20 cellular contexts compared by ENCODE assay signal in the genomic region with DNA sequence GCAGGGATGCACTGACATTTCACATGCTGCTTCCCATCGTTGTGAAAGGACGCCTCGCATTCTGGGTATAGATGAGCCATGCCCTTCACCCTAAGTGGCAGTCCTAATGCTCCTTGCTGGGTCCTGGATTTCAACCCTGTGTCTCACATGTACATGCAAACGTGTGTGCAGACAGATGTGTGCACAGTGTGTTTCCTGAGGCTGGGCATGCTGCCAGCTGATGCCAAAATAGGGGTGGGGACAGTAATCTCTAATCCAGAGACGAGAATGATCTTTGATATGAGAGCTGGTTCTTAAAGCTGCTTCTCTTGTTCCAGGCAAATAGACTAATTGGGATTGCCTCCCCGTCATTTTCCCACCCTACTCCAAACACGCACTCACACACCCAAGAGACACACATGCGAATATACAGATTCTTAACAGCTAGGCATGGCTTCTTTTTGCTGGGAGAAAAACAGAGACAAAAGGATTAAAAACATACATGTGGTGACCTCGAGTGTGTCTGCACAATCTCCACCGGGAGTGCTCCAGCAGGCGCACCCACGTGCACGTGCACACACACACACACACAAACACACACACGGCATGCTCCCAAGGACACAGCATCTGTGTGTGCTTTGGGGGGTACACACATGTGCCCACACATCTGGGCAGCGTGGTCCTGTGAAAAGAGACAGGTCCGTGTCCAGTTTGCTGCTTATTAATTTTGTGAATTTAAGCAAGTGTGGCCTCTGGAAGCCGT.
DNase-seq lines count a peak whose midpoint lies in the region; ATAC-seq and TF ChIP-seq lines count a peak whose summit lies in the region.
"Had no signal": no experiment of that assay in that cellular context is flagged by ENCODE, and none has a peak within 500 bp of the region (broad histone marks: within the 10 kb centered on the region; RNA-seq: fewer than 3 reads in every experiment).

No MANE protein-coding gene starts in this region.

- H3K4me1 Mint-ChIP-seq in type B pancreatic cell (ENCODE audit: unreplicated experiment), result peaks cover 40% of the 10 kb centered on the region
- H3K4me1 Mint-ChIP-seq: activated T-helper 17 cell treated with anti-CD3 and anti-CD28 coated beads, Interleukin-2, amount 50 U/mL, for 72 hours had no signal

- H3K9me3 ChIP-seq in hepatocyte (ENCODE audit: low read depth), result no peaks in the 10 kb centered on the region
- H3K9me3 ChIP-seq in heart left ventricle, result no peaks in the 10 kb centered on the region
- H3K9me3 ChIP-seq: MG63, right lobe of liver, tibial artery had no signal

- H3K4me1 ChIP-seq in hepatocyte (ENCODE audit: insufficient read depth), result peaks cover 25% of the 10 kb centered on the region
- H3K4me1 ChIP-seq in heart left ventricle, result no peaks in the 10 kb centered on the region
- H3K4me1 ChIP-seq: tibial artery had no signal

- no peak overlapping the region for H2AFZ ChIP-seq in hepatocyte

- 57% methylated on average over 17 of the region's 17 CpGs for WGBS in hepatocyte (ENCODE audit: low lambda C conversion rate, missing lambda C conversion rate)
- 48 to 55% (median 54%) methylated on average over 16 to 17 of the region's 17 CpGs for WGBS in heart left ventricle, 4 donors

- peak; percentile 39 for DNase-seq in NCI-H510A treated with DMSO at 0.1 percent for 48 hours (lab: John Stamatoyannopoulos, UW)
- DNase-seq in NCI-H510A (lab: John Stamatoyannopoulos, UW), result no peak
- peak; percentile 54 for DNase-seq in NCI-H345 treated with DMSO at 0.1 percent for 48 hours (lab: John Stamatoyannopoulos, UW; ENCODE audit: unreplicated experiment)
- no peak for DNase-seq in hepatocyte (ENCODE audit: low spot score)
- DNase-seq in type B pancreatic cell (ENCODE audit: extremely low spot score, unreplicated experiment), result no peak
- no peak for DNase-seq in cerebellar cortex (ENCODE audit: low spot score)
- no peak for DNase-seq in activated CD4-positive, CD25-positive, alpha-beta regulatory T cell treated with anti-CD3 and anti-CD28 coated beads, Interleukin-2, amount 50 U/mL, for 72 hours
- no peak for DNase-seq in heart left ventricle
- DNase-seq: activated naive CD8-positive, alpha-beta T cell treated with anti-CD3 and anti-CD28 coated beads, Interleukin-2, amount 50 U/mL, for 24 hours; foreskin melanocyte; HCEC 1CT; left cardiac atrium; MG63; SHP77; stimulated activated naive CD4-positive, alpha-beta T cell treated with Interleukin-2 at 50 U/mL for 16 hours; T-helper 17 cell; tibial artery had no signal

- intact Hi-C loops in heart left ventricle (cut with DNase I), result no loop called here

- no peak for TF ChIP-seq CTCF in hepatocyte (IDR thresholded peaks at IDR 0.05; ENCODE audit: poor library complexity)
- TF ChIP-seq CTCF in type B pancreatic cell (conservative IDR thresholded peaks at IDR 0.05), result no peak
- TF ChIP-seq CTCF in heart left ventricle (IDR thresholded peaks at IDR 0.05), result no peak

- H3K36me3 Mint-ChIP-seq in type B pancreatic cell, result no peaks in the 10 kb centered on the region
- H3K36me3 Mint-ChIP-seq: WTC11 had no signal

- H3K36me3 ChIP-seq in hepatocyte (replicated peaks; ENCODE audit: insufficient read depth, low read depth) (no peaks in the 10 kb centered on the region), heart left ventricle (no peaks in the 10 kb centered on the region)
- H3K36me3 ChIP-seq: MG63, right lobe of liver, tibial artery had no signal

- no peaks in the 10 kb centered on the region for H4K20me1 ChIP-seq in hepatocyte (ENCODE audit: insufficient read depth, poor library complexity, severe bottlenecking)

- H3K27ac Mint-ChIP-seq in type B pancreatic cell, result no peak overlapping the region
- H3K27ac Mint-ChIP-seq: activated naive CD8-positive, alpha-beta T cell treated with anti-CD3 and anti-CD28 coated beads, Interleukin-2, amount 50 U/mL, for 24 hours; activated T-helper 17 cell treated with anti-CD3 and anti-CD28 coated beads, Interleukin-2, amount 50 U/mL, for 72 hours; T-helper 17 cell; WTC11 had no signal

- H3K27me3 ChIP-seq in hepatocyte (peaks cover 41% of the 10 kb centered on the region), heart left ventricle (peaks cover 7 to 77% (median 47%) of the 10 kb centered on the region in 9 donors)
- H3K27me3 ChIP-seq: MG63, right lobe of liver had no signal

- no peak overlapping the region for H3K4me3 ChIP-seq in hepatocyte
- no peak overlapping the region for H3K4me3 ChIP-seq in heart left ventricle
- H3K4me3 ChIP-seq: MG63, right lobe of liver, tibial artery had no signal

- no peaks in the 10 kb centered on the region for H3K9me3 Mint-ChIP-seq in type B pancreatic cell
- H3K9me3 Mint-ChIP-seq: activated naive CD8-positive, alpha-beta T cell treated with anti-CD3 and anti-CD28 coated beads, Interleukin-2, amount 50 U/mL, for 24 hours; activated T-helper 17 cell treated with anti-CD3 and anti-CD28 coated beads, Interleukin-2, amount 50 U/mL, for 72 hours had no signal

- TF ChIP-seq POLR2A in heart left ventricle (IDR thresholded peaks at IDR 0.05), result no peak

- ATAC-seq in heart left ventricle, result no peak
- ATAC-seq: activated naive CD8-positive, alpha-beta T cell treated with anti-CD3 and anti-CD28 coated beads, Interleukin-2, amount 50 U/mL, for 24 hours; activated T-helper 17 cell treated with anti-CD3 and anti-CD28 coated beads, Interleukin-2, amount 50 U/mL, for 72 hours; left cardiac atrium; T-helper 17 cell had no signal

- H3K4me2 ChIP-seq in hepatocyte, result peak overlapping the region; percentile 68

- no peaks in the 10 kb centered on the region for H3K79me2 ChIP-seq in hepatocyte

- H3K27ac ChIP-seq in hepatocyte (peak overlapping the region; percentile 76), heart left ventricle (no peak overlapping the region)
- H3K27ac ChIP-seq: right lobe of liver, tibial artery had no signal

- H3K27me3 Mint-ChIP-seq in type B pancreatic cell, result peaks cover 38% of the 10 kb centered on the region

- H3K9me2 ChIP-seq in hepatocyte (replicated peaks; ENCODE audit: insufficient read depth), result no peaks in the 10 kb centered on the region

- H3K4me3 Mint-ChIP-seq in type B pancreatic cell, result peak overlapping the region; percentile 20
- H3K4me3 Mint-ChIP-seq: activated naive CD8-positive, alpha-beta T cell treated with anti-CD3 and anti-CD28 coated beads, Interleukin-2, amount 50 U/mL, for 24 hours; activated T-helper 17 cell treated with anti-CD3 and anti-CD28 coated beads, Interleukin-2, amount 50 U/mL, for 72 hours; T-helper 17 cell had no signal

Comparison
In these comparisons a context has a peak if more than half of its experiments do, and no peak if none do; other contexts are left out.
1. DNase-seq: peak in NCI-H510A treated with DMSO at 0.1 percent for 48 hours (single experiment) and NCI-H345 treated with DMSO at 0.1 percent for 48 hours (single experiment); none in NCI-H510A (single experiment), hepatocyte (single experiment), type B pancreatic cell (single experiment), cerebellar cortex (single experiment), activated CD4-positive, CD25-positive, alpha-beta regulatory T cell treated with anti-CD3 and anti-CD28 coated beads, Interleukin-2, amount 50 U/mL, for 72 hours (single experiment) and heart left ventricle (0 of 5).